1 cellular context compared by ENCODE assay signal in genomic region chr14:76953196-76953945, GRCh38.
TF ChIP-seq lines count a peak whose summit lies in the region.

No MANE protein-coding gene starts in this region.

TF ChIP-seq in HepG2, 621 proteins besides CTCF, POLR2A, EP300 and RAD21 (continued from another document and continues in another):
- TF ChIP-seq, protein P1, sequence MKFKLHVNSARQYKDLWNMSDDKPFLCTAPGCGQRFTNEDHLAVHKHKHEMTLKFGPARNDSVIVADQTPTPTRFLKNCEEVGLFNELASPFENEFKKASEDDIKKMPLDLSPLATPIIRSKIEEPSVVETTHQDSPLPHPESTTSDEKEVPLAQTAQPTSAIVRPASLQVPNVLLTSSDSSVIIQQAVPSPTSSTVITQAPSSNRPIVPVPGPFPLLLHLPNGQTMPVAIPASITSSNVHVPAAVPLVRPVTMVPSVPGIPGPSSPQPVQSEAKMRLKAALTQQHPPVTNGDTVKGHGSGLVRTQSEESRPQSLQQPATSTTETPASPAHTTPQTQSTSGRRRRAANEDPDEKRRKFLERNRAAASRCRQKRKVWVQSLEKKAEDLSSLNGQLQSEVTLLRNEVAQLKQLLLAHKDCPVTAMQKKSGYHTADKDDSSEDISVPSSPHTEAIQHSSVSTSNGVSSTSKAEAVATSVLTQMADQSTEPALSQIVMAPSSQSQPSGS (CRISPR knock-in tag; IDR thresholded peaks at IDR 0.05) = no peak
- no peak for TF ChIP-seq SNAPC4 (CRISPR knock-in tag; IDR thresholded peaks at IDR 0.05)
- TF ChIP-seq RAD51 (IDR thresholded peaks at IDR 0.05; ENCODE audit: borderline replicate concordance) = no peak
- TF ChIP-seq, protein P2, sequence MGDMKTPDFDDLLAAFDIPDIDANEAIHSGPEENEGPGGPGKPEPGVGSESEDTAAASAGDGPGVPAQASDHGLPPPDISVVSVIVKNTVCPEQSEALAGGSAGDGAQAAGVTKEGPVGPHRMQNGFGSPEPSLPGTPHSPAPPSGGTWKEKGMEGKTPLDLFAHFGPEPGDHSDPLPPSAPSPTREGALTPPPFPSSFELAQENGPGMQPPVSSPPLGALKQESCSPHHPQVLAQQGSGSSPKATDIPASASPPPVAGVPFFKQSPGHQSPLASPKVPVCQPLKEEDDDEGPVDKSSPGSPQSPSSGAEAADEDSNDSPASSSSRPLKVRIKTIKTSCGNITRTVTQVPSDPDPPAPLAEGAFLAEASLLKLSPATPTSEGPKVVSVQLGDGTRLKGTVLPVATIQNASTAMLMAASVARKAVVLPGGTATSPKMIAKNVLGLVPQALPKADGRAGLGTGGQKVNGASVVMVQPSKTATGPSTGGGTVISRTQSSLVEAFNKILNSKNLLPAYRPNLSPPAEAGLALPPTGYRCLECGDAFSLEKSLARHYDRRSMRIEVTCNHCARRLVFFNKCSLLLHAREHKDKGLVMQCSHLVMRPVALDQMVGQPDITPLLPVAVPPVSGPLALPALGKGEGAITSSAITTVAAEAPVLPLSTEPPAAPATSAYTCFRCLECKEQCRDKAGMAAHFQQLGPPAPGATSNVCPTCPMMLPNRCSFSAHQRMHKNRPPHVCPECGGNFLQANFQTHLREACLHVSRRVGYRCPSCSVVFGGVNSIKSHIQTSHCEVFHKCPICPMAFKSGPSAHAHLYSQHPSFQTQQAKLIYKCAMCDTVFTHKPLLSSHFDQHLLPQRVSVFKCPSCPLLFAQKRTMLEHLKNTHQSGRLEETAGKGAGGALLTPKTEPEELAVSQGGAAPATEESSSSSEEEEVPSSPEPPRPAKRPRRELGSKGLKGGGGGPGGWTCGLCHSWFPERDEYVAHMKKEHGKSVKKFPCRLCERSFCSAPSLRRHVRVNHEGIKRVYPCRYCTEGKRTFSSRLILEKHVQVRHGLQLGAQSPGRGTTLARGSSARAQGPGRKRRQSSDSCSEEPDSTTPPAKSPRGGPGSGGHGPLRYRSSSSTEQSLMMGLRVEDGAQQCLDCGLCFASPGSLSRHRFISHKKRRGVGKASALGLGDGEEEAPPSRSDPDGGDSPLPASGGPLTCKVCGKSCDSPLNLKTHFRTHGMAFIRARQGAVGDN (CRISPR knock-in tag; IDR thresholded peaks at IDR 0.05) = peak; percentile 80
- TF ChIP-seq THAP8 (CRISPR knock-in tag; IDR thresholded peaks at IDR 0.05; ENCODE audit: borderline replicate concordance) = no peak
- no peak for TF ChIP-seq MTF2 (CRISPR knock-in tag; IDR thresholded peaks at IDR 0.05; ENCODE audit: borderline replicate concordance)
- peak; percentile 81 for TF ChIP-seq ZFX (CRISPR knock-in tag; IDR thresholded peaks at IDR 0.05; ENCODE audit: low read depth)
- TF ChIP-seq DRAP1 (CRISPR knock-in tag; IDR thresholded peaks at IDR 0.05) = 0 out of 2 replicates have a peak, but pooled peaks have one; percentile 12
- no peak for TF ChIP-seq HES4 (CRISPR knock-in tag; IDR thresholded peaks at IDR 0.05; ENCODE audit: borderline replicate concordance)
- no peak for TF ChIP-seq CHD4 (IDR thresholded peaks at IDR 0.05; ENCODE audit: borderline replicate concordance, low read length)
- no peak for TF ChIP-seq FOXC1 (CRISPR knock-in tag; IDR thresholded peaks at IDR 0.05; ENCODE audit: borderline replicate concordance)
- TF ChIP-seq ZNF770 (CRISPR knock-in tag; IDR thresholded peaks at IDR 0.05) = 0 out of 2 replicates have a peak, but pooled peaks have one; percentile 12
- TF ChIP-seq ZNF160 (CRISPR knock-in tag; IDR thresholded peaks at IDR 0.05) = no peak
- TF ChIP-seq ZNF510 (CRISPR knock-in tag; IDR thresholded peaks at IDR 0.05; ENCODE audit: low read depth) = no peak
- 0 out of 4 replicates have a peak, but pooled peaks of 1 of the 2 experiments have one; percentile 19 for TF ChIP-seq HMGXB4 (CRISPR knock-in tag; IDR thresholded peaks at IDR 0.05; ENCODE audit: borderline replicate concordance in 1 of 2, low read depth in 1 of 2)
- no peak for TF ChIP-seq KLF13 (CRISPR knock-in tag; IDR thresholded peaks at IDR 0.05)
- no peak for TF ChIP-seq HNF4G (IDR thresholded peaks at IDR 0.05; ENCODE audit: borderline replicate concordance, low read depth, low read length)
- no peak for TF ChIP-seq HNF4G (CRISPR knock-in tag; IDR thresholded peaks at IDR 0.05; ENCODE audit: borderline replicate concordance, low read depth)
- no peak for TF ChIP-seq ZNF350 (CRISPR knock-in tag; IDR thresholded peaks at IDR 0.05; ENCODE audit: borderline replicate concordance, low read depth)
- TF ChIP-seq, protein P3, sequence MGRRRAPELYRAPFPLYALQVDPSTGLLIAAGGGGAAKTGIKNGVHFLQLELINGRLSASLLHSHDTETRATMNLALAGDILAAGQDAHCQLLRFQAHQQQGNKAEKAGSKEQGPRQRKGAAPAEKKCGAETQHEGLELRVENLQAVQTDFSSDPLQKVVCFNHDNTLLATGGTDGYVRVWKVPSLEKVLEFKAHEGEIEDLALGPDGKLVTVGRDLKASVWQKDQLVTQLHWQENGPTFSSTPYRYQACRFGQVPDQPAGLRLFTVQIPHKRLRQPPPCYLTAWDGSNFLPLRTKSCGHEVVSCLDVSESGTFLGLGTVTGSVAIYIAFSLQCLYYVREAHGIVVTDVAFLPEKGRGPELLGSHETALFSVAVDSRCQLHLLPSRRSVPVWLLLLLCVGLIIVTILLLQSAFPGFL (CRISPR knock-in tag; IDR thresholded peaks at IDR 0.05) = no peak
- TF ChIP-seq TFE3 (CRISPR knock-in tag; IDR thresholded peaks at IDR 0.05) = no peak
- TF ChIP-seq ZBED4 (CRISPR knock-in tag; IDR thresholded peaks at IDR 0.05; ENCODE audit: borderline replicate concordance) = peak; percentile 39; the same call in 1 of the 2 replicates
- TF ChIP-seq ZNF614 (CRISPR knock-in tag; IDR thresholded peaks at IDR 0.05; ENCODE audit: borderline replicate concordance) = 0 out of 2 replicates have a peak, but pooled peaks have one; percentile 17
- no peak for TF ChIP-seq MXD3 (CRISPR knock-in tag; IDR thresholded peaks at IDR 0.05)
